Comparison of ENCODE assay signal across 1 cellular context in genomic region chr15:48182749-48183148, GRCh38.
TF ChIP-seq lines count a peak whose summit lies in the region.

No MANE protein-coding gene starts in this region.

TF ChIP-seq in H1, 55 proteins besides CTCF, POLR2A, EP300 and RAD21:
- TF ChIP-seq JUN (IDR thresholded peaks at IDR 0.05; ENCODE audit: low read depth, low read length): no peak
- peak; percentile 30; the same call in 1 of the 2 replicates for TF ChIP-seq MAFK (IDR thresholded peaks at IDR 0.05; ENCODE audit: low read depth, low read length)
- TF ChIP-seq ATF3 (IDR thresholded peaks at IDR 0.05; ENCODE audit: insufficient read depth, low read depth, low read length): no peak
- no peak for TF ChIP-seq POLR2AphosphoS5 (IDR thresholded peaks at IDR 0.05; ENCODE audit: low read depth, low read length)
- no peak for TF ChIP-seq SIX5 (IDR thresholded peaks at IDR 0.05; ENCODE audit: low read depth, low read length)
- no peak for TF ChIP-seq KDM5A (IDR thresholded peaks at IDR 0.05; ENCODE audit: low read length)
- TF ChIP-seq RFX5 (IDR thresholded peaks at IDR 0.05; ENCODE audit: borderline replicate concordance, low read depth, low read length): no peak
- TF ChIP-seq JUND (IDR thresholded peaks at IDR 0.05; ENCODE audit: low read length): no peak
